Comparison of ENCODE assay signal across 17 cellular contexts in the genomic region with DNA sequence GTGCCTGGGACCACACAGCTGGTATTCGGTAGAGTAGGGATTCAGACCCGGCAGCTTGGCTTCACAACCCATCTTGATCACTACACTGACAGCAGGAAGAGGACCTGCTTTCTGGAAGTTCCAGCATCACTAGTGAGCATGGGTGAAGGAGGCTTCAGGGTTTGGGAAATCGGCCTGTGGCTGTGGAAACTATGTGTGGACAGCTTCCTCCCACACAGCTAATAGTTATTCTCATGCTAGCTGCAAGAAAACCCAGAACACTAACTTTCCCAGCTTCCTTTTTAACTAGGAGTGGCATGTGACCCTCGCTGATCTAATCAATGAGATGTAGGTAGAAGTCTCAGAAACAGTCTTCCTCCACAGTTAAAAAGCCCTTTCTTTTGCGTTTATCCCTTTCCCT. TPM values are rescaled to one million over a fixed set of nuclear protein-coding genes. Genes with fewer than 3 reads are reported as not detected.
DNase-seq lines count a peak whose midpoint lies in the region; ATAC-seq and TF ChIP-seq lines count a peak whose summit lies in the region.
"Had no signal": no experiment of that assay in that cellular context is flagged by ENCODE, and none has a peak within 500 bp of the region (broad histone marks: within the 10 kb centered on the region; RNA-seq: fewer than 3 reads in every experiment).

No MANE protein-coding gene starts in this region.

- no peaks in the 10 kb centered on the region for H3K79me1 ChIP-seq in IMR-90 (ENCODE audit: low read depth in 1 of 2, low read length in 2 of 2)

- H3K4me2 ChIP-seq in mammary epithelial cell (ENCODE audit: insufficient read depth, low read depth, low read length) (no peak overlapping the region), IMR-90 (ENCODE audit: low read depth, low read length) (no peak overlapping the region)

- no peaks in the 10 kb centered on the region for H3K27me3 Mint-ChIP-seq in MCF 10A (ENCODE audit: insufficient read depth, unreplicated experiment)
- H3K27me3 Mint-ChIP-seq in dendritic cell treated with granulocyte-macrophage colony-stimulating factor and Interleukin-4, amounts not matched to agents 40 ng/mL and 50 ng/mL, for 4 days = peaks cover 13% of the 10 kb centered on the region

- no peak overlapping the region for H2BK120ac ChIP-seq in IMR-90 (ENCODE audit: low read depth, low read length)

- H3K36me3 ChIP-seq in mammary epithelial cell (ENCODE audit: insufficient read depth, low read length) = no peaks in the 10 kb centered on the region
- no peaks in the 10 kb centered on the region for H3K36me3 ChIP-seq in IMR-90 (ENCODE audit: control insufficient read depth, insufficient read depth, low read length)
- no peaks in the 10 kb centered on the region for H3K36me3 ChIP-seq in effector memory CD4-positive, alpha-beta T cell (ENCODE audit: control insufficient read depth, insufficient read depth, low read length)
- no peaks in the 10 kb centered on the region for H3K36me3 ChIP-seq in uterus

- no peak overlapping the region for H3K4me3 ChIP-seq in mammary epithelial cell (replicated peaks in 1 of 3; ENCODE audit: insufficient read depth in 1 of 3, low read depth in 2 of 3, low read length in 3 of 3)
- no peak overlapping the region for H3K4me3 ChIP-seq in IMR-90 (ENCODE audit: insufficient read depth, low read depth, low read length)
- no peak overlapping the region for H3K4me3 ChIP-seq in effector memory CD4-positive, alpha-beta T cell (ENCODE audit: insufficient read depth, low read depth, low read length, poor library complexity, severe bottlenecking)
- H3K4me3 ChIP-seq in uterus = no peak overlapping the region
- H3K4me3 ChIP-seq: K562 had no signal

- no peak for TF ChIP-seq RAD21 in IMR-90 (IDR thresholded peaks at IDR 0.05; ENCODE audit: low read length)

- H4K8ac ChIP-seq in IMR-90 (ENCODE audit: low read depth in 2 of 2, low read length in 2 of 2) = 0 out of 4 replicates have a peak overlapping the region, but pooled peaks of 1 of the 2 experiments have one; percentile 22

- H4K20me1 ChIP-seq in mammary epithelial cell (ENCODE audit: insufficient read depth, low read length) (no peaks in the 10 kb centered on the region), IMR-90 (ENCODE audit: insufficient read depth, low read length) (no peaks in the 10 kb centered on the region)

- TF ChIP-seq CTCF in mammary epithelial cell (conservative IDR thresholded peaks at IDR 0.05 in 1 of 2, IDR thresholded peaks at IDR 0.05 in 1 of 2; ENCODE audit: extremely low read depth in 1 of 2, insufficient read depth in 1 of 2, low read depth in 1 of 2, low read length in 2 of 2) (no peak), MCF 10A (IDR thresholded peaks at IDR 0.05; ENCODE audit: unreplicated experiment) (no peak), IMR-90 (conservative IDR thresholded peaks at IDR 0.05; ENCODE audit: low read depth, low read length) (no peak), uterus (IDR thresholded peaks at IDR 0.05) (no peak)

- ATAC-seq in IMR-90 (ENCODE audit: low read depth) = no peak
- ATAC-seq: HCT116, K562, SK-N-SH treated with all-trans-retinoic acid at 6 μM for 48 hours had no signal

- H3K79me2 ChIP-seq in mammary epithelial cell (ENCODE audit: insufficient read depth, low read length) = no peaks in the 10 kb centered on the region

- no peak overlapping the region for H2BK5ac ChIP-seq in IMR-90 (ENCODE audit: low read depth, low read length, poor library complexity, severe bottlenecking)

- no peak overlapping the region for H3K14ac ChIP-seq in IMR-90 (replicated peaks; ENCODE audit: low read depth, low read length)

- 52% methylated on average over 5 of the region's 5 CpGs for WGBS in mammary epithelial cell (ENCODE audit: low coverage, missing lambda C conversion rate)
- no CpG with 5 or more reads among the region's 5 CpGs for WGBS in IMR-90 (ENCODE audit: extremely low coverage in 2 of 2, insufficient read length in 1 of 2), 2 experiments

- peaks cover 14% of the 10 kb centered on the region for H3K4me1 Mint-ChIP-seq in MCF 10A (ENCODE audit: insufficient read depth, unreplicated experiment)
- H3K4me1 Mint-ChIP-seq in dendritic cell treated with granulocyte-macrophage colony-stimulating factor and Interleukin-4, amounts not matched to agents 40 ng/mL and 50 ng/mL, for 4 days (ENCODE audit: low read depth) = peaks cover 66% of the 10 kb centered on the region

- no peak overlapping the region for H3K23ac ChIP-seq in IMR-90 (ENCODE audit: low read depth, low read length)

- no peak overlapping the region for H2BK15ac ChIP-seq in IMR-90 (ENCODE audit: low read depth, low read length)

- BruUV-seq in mammary epithelial cell (replicated peaks; lab: Mats Ljungman, UMichigan) = no TSS peak
- no TSS peak for BruUV-seq in MCF 10A (replicated peaks; lab: Mats Ljungman, UMichigan)
- BruUV-seq in IMR-90 (replicated peaks; lab: Mats Ljungman, UMichigan) = no TSS peak

- POLR2A ChIA-PET in MCF 10A (lab: Yijun Ruan, JAX) (no interaction called here), IMR-90 (lab: Charles Lee; ENCODE audit: unreplicated experiment) (no interaction called here)

- H2AFZ ChIP-seq in mammary epithelial cell (ENCODE audit: low read depth, low read length) (peak overlapping the region; percentile 21), IMR-90 (replicated peaks; ENCODE audit: low read length, poor library complexity) (no peak overlapping the region)

- no peaks in the 10 kb centered on the region for H3K36me3 Mint-ChIP-seq in MCF 10A (ENCODE audit: insufficient read depth, unreplicated experiment)
- no peaks in the 10 kb centered on the region for H3K36me3 Mint-ChIP-seq in dendritic cell treated with granulocyte-macrophage colony-stimulating factor and Interleukin-4, amounts not matched to agents 40 ng/mL and 50 ng/mL, for 4 days (ENCODE audit: low read depth)

- no peaks in the 10 kb centered on the region for H3K9me3 Mint-ChIP-seq in MCF 10A (ENCODE audit: unreplicated experiment)
- no peaks in the 10 kb centered on the region for H3K9me3 Mint-ChIP-seq in dendritic cell treated with granulocyte-macrophage colony-stimulating factor and Interleukin-4, amounts not matched to agents 40 ng/mL and 50 ng/mL, for 4 days

- H2AK5ac ChIP-seq in IMR-90 (ENCODE audit: low read depth, low read length) = no peak overlapping the region

- H3K27me3 ChIP-seq in mammary epithelial cell (ENCODE audit: insufficient read depth, low read length) (no peaks in the 10 kb centered on the region), IMR-90 (ENCODE audit: control insufficient read depth, insufficient read depth, low read length) (peaks cover 18% of the 10 kb centered on the region), uterus (no peaks in the 10 kb centered on the region)
- no peaks in the 10 kb centered on the region for H3K27me3 ChIP-seq in effector memory CD4-positive, alpha-beta T cell (replicated peaks; ENCODE audit: control insufficient read depth, insufficient read depth, low read length, poor library complexity, severe bottlenecking)

- intact Hi-C loops in mammary epithelial cell (cut with micrococcal nuclease) (no loop called here), MCF 10A (cut with micrococcal nuclease) (no loop called here), IMR-90 (cut with micrococcal nuclease) (no loop called here), uterus (cut with DNase I; ENCODE audit: low total_unique reads) (no loop called here)
- intact Hi-C loops in dendritic cell treated with granulocyte-macrophage colony-stimulating factor and Interleukin-4, amounts not matched to agents 40 ng/mL and 50 ng/mL, for 4 days (cut with micrococcal nuclease) = loop anchor here (5.0 kb wide), 2 partner anchors 33 to 57 kb away; no protein-coding TSS in a partner anchor

- CTCF ChIA-PET in mammary epithelial cell (lab: Charles Lee; ENCODE audit: low non-redundant PET) (no interaction called here), MCF 10A (lab: Yijun Ruan, JAX) (interaction anchor here (1.0 kb wide), 1 partner anchor 28 kb away, joined by 3 read pairs; no protein-coding TSS in a partner anchor), IMR-90 (lab: Yijun Ruan, JAX) (interaction anchor here (0.5 to 0.7 kb wide), 2 partner anchors 41 to 61 kb away, joined by 3 to 4 read pairs; no protein-coding TSS in a partner anchor)

- H2AK9ac ChIP-seq in IMR-90 (replicated peaks; ENCODE audit: low read depth, low read length, poor library complexity) = no peak overlapping the region

- H3K9me3 ChIP-seq in mammary epithelial cell (replicated peaks; ENCODE audit: insufficient read depth, low read length) (no peaks in the 10 kb centered on the region), IMR-90 (ENCODE audit: control insufficient read depth, insufficient read depth, low read length) (peaks cover 3% of the 10 kb centered on the region; the same call in 1 of the 2 replicates), uterus (no peaks in the 10 kb centered on the region)
- no peaks in the 10 kb centered on the region for H3K9me3 ChIP-seq in effector memory CD4-positive, alpha-beta T cell (ENCODE audit: control insufficient read depth, low read length)
- H3K9me3 ChIP-seq: Caco-2 had no signal

- in situ Hi-C loops in mammary epithelial cell (cut with MboI; ENCODE audit: low sequenced_read_pairs in 2 of 2) (no loop called here), IMR-90 (cut with MboI; ENCODE audit: low sequenced_read_pairs) (no loop called here)

- no peak overlapping the region for H3K18ac ChIP-seq in IMR-90 (ENCODE audit: low read depth, low read length)

- H3K27ac Mint-ChIP-seq in MCF 10A (ENCODE audit: low read depth, unreplicated experiment) = no peak overlapping the region
- H3K27ac Mint-ChIP-seq in dendritic cell treated with granulocyte-macrophage colony-stimulating factor and Interleukin-4, amounts not matched to agents 40 ng/mL and 50 ng/mL, for 4 days = peak overlapping the region; percentile 12

- 0 out of 2 replicates have a peak, but pooled peaks cover 3% of the 10 kb centered on the region for H3K9me1 ChIP-seq in IMR-90 (ENCODE audit: insufficient read depth, low read length)

- DNase-seq in mammary epithelial cell (no peak), MCF 10A (ENCODE audit: unreplicated experiment) (no peak), IMR-90 (peak; percentile 25), stromal cell of bone marrow (ENCODE audit: low read depth) (peak; percentile 21), uterus (no peak), NCI-H510A (lab: John Stamatoyannopoulos, UW) (no peak)
- DNase-seq in effector memory CD4-positive, alpha-beta T cell = no peak
- DNase-seq: Caco-2, EL, NCI-H1092 treated with DMSO at 0.1 percent for 48 hours, NCI-H524, Right ventricle myocardium superior had no signal

- H4K5ac ChIP-seq in IMR-90 (ENCODE audit: low read depth, low read length) = no peak overlapping the region

- no peak overlapping the region for H2BK20ac ChIP-seq in IMR-90 (ENCODE audit: low read depth, low read length)

- dilution Hi-C loops in mammary epithelial cell (cut with HindIII; ENCODE audit: low sequenced_read_pairs) = no loop called here
- dilution Hi-C loops in IMR-90 (cut with HindIII; ENCODE audit: low sequenced_read_pairs, unreplicated experiment) = no loop called here

- H3K4ac ChIP-seq in IMR-90 (ENCODE audit: low read depth, low read length) = no peak overlapping the region

- H3K4me1 ChIP-seq in mammary epithelial cell (ENCODE audit: insufficient read depth, low read length) (peaks cover 25% of the 10 kb centered on the region), IMR-90 (ENCODE audit: control insufficient read depth, insufficient read depth, low read length) (peaks cover 8% of the 10 kb centered on the region), uterus (no peaks in the 10 kb centered on the region)
- H3K4me1 ChIP-seq in effector memory CD4-positive, alpha-beta T cell (ENCODE audit: control insufficient read depth, insufficient read depth, low read length, poor library complexity, severe bottlenecking) = no peaks in the 10 kb centered on the region

- H4K91ac ChIP-seq in IMR-90 (ENCODE audit: insufficient read depth, low read depth, low read length) = no peak overlapping the region

- H3K27ac ChIP-seq in mammary epithelial cell (ENCODE audit: insufficient read depth, low read depth, low read length) (no peak overlapping the region), IMR-90 (ENCODE audit: insufficient read depth, low read length) (no peak overlapping the region), uterus (no peak overlapping the region)
- H3K27ac ChIP-seq in effector memory CD4-positive, alpha-beta T cell (ENCODE audit: insufficient read depth, low read length, poor library complexity, severe bottlenecking) = no peak overlapping the region

- H3K56ac ChIP-seq in IMR-90 (ENCODE audit: extremely low read depth, insufficient read depth, low read length) = no peak overlapping the region

- H3K9ac ChIP-seq in mammary epithelial cell (ENCODE audit: insufficient read depth, low read length) (no peak overlapping the region), IMR-90 (ENCODE audit: low read depth, low read length) (no peak overlapping the region)

- TF ChIP-seq POLR2A in IMR-90 (IDR thresholded peaks at IDR 0.05; ENCODE audit: low read depth, low read length) (no peak), uterus (IDR thresholded peaks at IDR 0.05) (no peak)

- H3K4me3 Mint-ChIP-seq in MCF 10A (ENCODE audit: unreplicated experiment) = no peak overlapping the region
- H3K4me3 Mint-ChIP-seq in dendritic cell treated with granulocyte-macrophage colony-stimulating factor and Interleukin-4, amounts not matched to agents 40 ng/mL and 50 ng/mL, for 4 days = no peak overlapping the region
- H3K4me3 Mint-ChIP-seq: CD14-positive monocyte had no signal

RNA-seq across cellular contexts. Expression of a gene that starts 36.3 kb away (rescaled TPM):
- total RNA-seq in mammary epithelial cell = 10 to 100 TPM; 49.6 to 68.3 TPM
- 41.1 TPM for polyA plus RNA-seq in mammary epithelial cell
- 78.0 TPM for polyA minus RNA-seq in mammary epithelial cell
- 18.0 and 23.6 TPM in 2 replicates for total RNA-seq in MCF 10A (2022)
- total RNA-seq in IMR-90 (2012; rRNA removed) = 9.7 and 9.9 TPM in 2 replicates
- polyA plus RNA-seq in IMR-90 (2012; rRNA removed) = 37.2 and 40.2 TPM in 2 replicates
- 25.7 and 34.3 TPM in 2 replicates for polyA plus RNA-seq in IMR-90 (2012; cell fraction: cytosol; rRNA removed)
- 30.5 and 36.1 TPM in 2 replicates for polyA plus RNA-seq in IMR-90 (2012; cell fraction: nucleus; rRNA removed; ENCODE audit: low replicate concordance)
- 10 to 100 TPM; 11.5 to 34.6 (median 20.2) TPM for total RNA-seq in uterus

Comparison
In these comparisons a context has a peak if more than half of its experiments do, and no peak if none do; other contexts are left out.
1. DNase-seq: peak in IMR-90 (single experiment) and stromal cell of bone marrow (single experiment); none in mammary epithelial cell (single experiment), MCF 10A (single experiment), effector memory CD4-positive, alpha-beta T cell (0 of 3), uterus (0 of 2) and NCI-H510A (single experiment).